ENCODE assay signal across 20 cellular contexts in the genomic region with DNA sequence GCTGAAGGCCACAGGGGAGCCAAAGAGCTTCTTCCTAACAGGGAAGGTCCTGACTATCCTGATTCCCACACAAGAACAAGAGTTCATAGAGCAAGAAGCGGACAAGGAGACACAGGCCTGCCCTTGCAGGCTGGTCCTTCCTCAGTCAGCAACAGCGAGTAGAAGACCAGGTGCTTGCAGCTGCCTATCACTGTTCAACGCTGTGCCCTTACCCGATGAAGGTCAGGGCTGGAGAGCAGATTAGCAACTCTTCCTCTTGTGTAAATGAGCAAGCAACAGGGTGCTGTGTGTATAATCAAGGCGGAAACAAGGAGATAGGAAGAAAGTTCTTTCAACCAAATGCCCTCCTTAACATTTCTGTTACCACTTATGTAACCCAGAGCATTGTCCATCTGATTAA.
"Had no signal": no experiment of that assay in that cellular context is flagged by ENCODE, and none has a peak within 500 bp of the region (broad histone marks: within the 10 kb centered on the region; RNA-seq: fewer than 3 reads in every experiment).

No MANE protein-coding gene starts in this region.

- H3K27ac ChIP-seq: colonic mucosa, right atrium auricular region, skin epidermis, suprapubic skin, upper lobe of left lung had no signal

- H3K36me3 ChIP-seq: colonic mucosa, right atrium auricular region, suprapubic skin, upper lobe of left lung had no signal

- H3K4me3 ChIP-seq: colonic mucosa, right atrium auricular region, skin epidermis, suprapubic skin, upper lobe of left lung had no signal

- H3K4me1 ChIP-seq: colonic mucosa, right atrium auricular region, suprapubic skin had no signal

- H3K9me3 ChIP-seq: colonic mucosa, right atrium auricular region, suprapubic skin, upper lobe of left lung had no signal

- H3K9me3 Mint-ChIP-seq: activated CD4-positive, alpha-beta T cell treated with anti-CD3 and anti-CD28 coated beads, Interleukin-2, amount 10 ng/mL, durations not matched to agents 24 days and 14 days; activated naive CD8-positive, alpha-beta T cell treated with anti-CD3 and anti-CD28 coated beads, Interleukin-2, amount 10 ng/mL, durations not matched to agents 7 days and 5 days; activated T-cell treated with anti-CD3 and anti-CD28 coated beads, Interleukin-2, amount 50 U/mL, for 72 hours; immature natural killer cell; nephron had no signal

- H3K27me3 ChIP-seq: colonic mucosa, right atrium auricular region, suprapubic skin, upper lobe of left lung had no signal

- DNase-seq: activated CD4-positive, alpha-beta T cell treated with anti-CD3 and anti-CD28 coated beads, Interleukin-2, amount 10 ng/mL, durations not matched to agents 24 days and 14 days; activated CD4-positive, CD25-positive, alpha-beta regulatory T cell; activated CD8-positive, alpha-beta memory T cell treated with anti-CD3 and anti-CD28 coated beads, Interleukin-2, amount 50 U/mL, for 48 hours; activated naive CD8-positive, alpha-beta T cell treated with anti-CD3 and anti-CD28 coated beads, Interleukin-2, amount 10 ng/mL, durations not matched to agents 7 days and 5 days; activated T-cell treated with anti-CD3 and anti-CD28 coated beads, Interleukin-2, amount 50 U/mL, for 72 hours; central memory CD4-positive, alpha-beta T cell; colonic mucosa; hypothalamus; immature natural killer cell; stimulated activated CD4-positive, alpha-beta T cell treated with anti-CD3 and anti-CD28 coated beads, Interleukin-4, amount 100 ng/mL, for 4 hours; stimulated activated CD8-positive, alpha-beta memory T cell treated with anti-CD3 and anti-CD28 coated beads, Interleukin-4, amount 100 ng/mL, for 48 hours; stimulated activated naive CD8-positive, alpha-beta T cell treated with anti-CD3 and anti-CD28 coated beads, Interleukin-15, Interleukin-2, amounts not matched to agents 100 U/mL and 50 U/mL, for 24 hours; upper lobe of left lung had no signal

- ATAC-seq: activated T-cell treated with anti-CD3 and anti-CD28 coated beads, Interleukin-2, amount 50 U/mL, for 72 hours; esophagus mucosa; stimulated activated naive CD8-positive, alpha-beta T cell treated with anti-CD3 and anti-CD28 coated beads, Interleukin-15, Interleukin-2, amounts not matched to agents 100 U/mL and 50 U/mL, for 24 hours had no signal

- H3K4me1 Mint-ChIP-seq: activated CD4-positive, alpha-beta T cell treated with anti-CD3 and anti-CD28 coated beads, Interleukin-2, amount 10 ng/mL, durations not matched to agents 24 days and 14 days; activated naive CD8-positive, alpha-beta T cell treated with anti-CD3 and anti-CD28 coated beads, Interleukin-2, amount 10 ng/mL, durations not matched to agents 7 days and 5 days had no signal

- H3K4me3 Mint-ChIP-seq: activated CD4-positive, alpha-beta T cell treated with anti-CD3 and anti-CD28 coated beads, Interleukin-2, amount 10 ng/mL, durations not matched to agents 24 days and 14 days; activated naive CD8-positive, alpha-beta T cell treated with anti-CD3 and anti-CD28 coated beads, Interleukin-2, amount 10 ng/mL, durations not matched to agents 7 days and 5 days; activated T-cell treated with anti-CD3 and anti-CD28 coated beads, Interleukin-2, amount 50 U/mL, for 72 hours; brain; immature natural killer cell; nephron had no signal

- H3K27ac Mint-ChIP-seq: activated CD4-positive, alpha-beta T cell treated with anti-CD3 and anti-CD28 coated beads, Interleukin-2, amount 10 ng/mL, durations not matched to agents 24 days and 14 days; activated naive CD8-positive, alpha-beta T cell treated with anti-CD3 and anti-CD28 coated beads, Interleukin-2, amount 10 ng/mL, durations not matched to agents 7 days and 5 days; activated T-cell treated with anti-CD3 and anti-CD28 coated beads, Interleukin-2, amount 50 U/mL, for 72 hours; brain; immature natural killer cell; progenitor cell of endocrine pancreas had no signal

- H3K36me3 Mint-ChIP-seq: brain had no signal
